1 cellular context compared by ENCODE assay signal in the genomic region with DNA sequence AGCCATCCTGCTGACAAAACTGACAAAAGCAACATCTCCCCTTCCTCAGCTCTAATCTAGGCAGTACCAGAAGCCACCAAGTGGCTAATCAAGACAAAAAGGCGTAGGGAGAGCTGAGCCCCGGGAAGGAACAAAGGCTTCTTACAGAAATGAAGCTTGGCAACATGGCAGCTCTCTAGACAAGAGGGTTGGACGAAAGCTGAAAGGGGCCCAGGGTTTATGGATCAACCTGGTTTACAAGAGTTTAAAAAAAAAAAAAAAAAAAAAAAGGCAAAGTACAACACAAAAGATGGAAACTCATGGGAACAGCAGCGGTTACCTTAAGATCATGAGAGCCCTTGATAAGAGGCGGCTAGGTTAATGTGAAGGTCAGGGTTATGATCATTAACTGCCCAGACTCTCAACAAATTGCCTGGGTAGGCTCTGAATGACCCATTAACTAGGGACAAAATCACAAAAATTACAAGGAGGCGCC.
TF ChIP-seq lines count a peak whose summit lies in the region.

No MANE protein-coding gene starts in this region.

TF ChIP-seq in K562, 482 proteins besides CTCF, POLR2A, EP300 and RAD21 (continues in another document):
- no peak for TF ChIP-seq ZSCAN32 (CRISPR knock-in tag; IDR thresholded peaks at IDR 0.05)
- TF ChIP-seq LEF1 (IDR thresholded peaks at IDR 0.05): no peak
- no peak for TF ChIP-seq THAP7 (CRISPR knock-in tag; IDR thresholded peaks at IDR 0.05)
- TF ChIP-seq ZNF79 (CRISPR knock-in tag; IDR thresholded peaks at IDR 0.05; ENCODE audit: low read depth): no peak
- TF ChIP-seq NBN (IDR thresholded peaks at IDR 0.05; ENCODE audit: low read depth): no peak
- TF ChIP-seq ZNF57 (CRISPR knock-in tag; IDR thresholded peaks at IDR 0.05): no peak
- TF ChIP-seq SRSF3 (IDR thresholded peaks at IDR 0.05; ENCODE audit: insufficient read depth, low read length): no peak
- TF ChIP-seq MYBL2 (IDR thresholded peaks at IDR 0.05; ENCODE audit: low read depth): no peak
- TF ChIP-seq MYBL2 (CRISPR knock-in tag; IDR thresholded peaks at IDR 0.05; ENCODE audit: borderline replicate concordance): no peak
- TF ChIP-seq TOE1 (IDR thresholded peaks at IDR 0.05; ENCODE audit: borderline replicate concordance): no peak
- TF ChIP-seq TOE1 (CRISPR knock-in tag; IDR thresholded peaks at IDR 0.05; ENCODE audit: borderline replicate concordance, low read depth): no peak
- TF ChIP-seq TBL1XR1 (IDR thresholded peaks at IDR 0.05; ENCODE audit: low read length in 2 of 2): no peak
- TF ChIP-seq, protein P1, sequence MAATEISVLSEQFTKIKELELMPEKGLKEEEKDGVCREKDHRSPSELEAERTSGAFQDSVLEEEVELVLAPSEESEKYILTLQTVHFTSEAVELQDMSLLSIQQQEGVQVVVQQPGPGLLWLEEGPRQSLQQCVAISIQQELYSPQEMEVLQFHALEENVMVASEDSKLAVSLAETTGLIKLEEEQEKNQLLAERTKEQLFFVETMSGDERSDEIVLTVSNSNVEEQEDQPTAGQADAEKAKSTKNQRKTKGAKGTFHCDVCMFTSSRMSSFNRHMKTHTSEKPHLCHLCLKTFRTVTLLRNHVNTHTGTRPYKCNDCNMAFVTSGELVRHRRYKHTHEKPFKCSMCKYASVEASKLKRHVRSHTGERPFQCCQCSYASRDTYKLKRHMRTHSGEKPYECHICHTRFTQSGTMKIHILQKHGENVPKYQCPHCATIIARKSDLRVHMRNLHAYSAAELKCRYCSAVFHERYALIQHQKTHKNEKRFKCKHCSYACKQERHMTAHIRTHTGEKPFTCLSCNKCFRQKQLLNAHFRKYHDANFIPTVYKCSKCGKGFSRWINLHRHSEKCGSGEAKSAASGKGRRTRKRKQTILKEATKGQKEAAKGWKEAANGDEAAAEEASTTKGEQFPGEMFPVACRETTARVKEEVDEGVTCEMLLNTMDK (IDR thresholded peaks at IDR 0.05; ENCODE audit: borderline replicate concordance, insufficient read depth, low read depth, low read length, poor library complexity, severe bottlenecking): no peak
- TF ChIP-seq E2F5 (CRISPR knock-in tag; IDR thresholded peaks at IDR 0.05): no peak
- no peak for TF ChIP-seq ZNF561 (CRISPR knock-in tag; conservative IDR thresholded peaks at IDR 0.05)
- TF ChIP-seq ELF4 (CRISPR knock-in tag; IDR thresholded peaks at IDR 0.05): 0 out of 2 replicates have a peak, but pooled peaks have one; percentile 17
- peak; percentile 60; the same call in 1 of the 2 replicates for TF ChIP-seq ARID1B (IDR thresholded peaks at IDR 0.05)
- TF ChIP-seq ATF7 (IDR thresholded peaks at IDR 0.05): no peak
- no peak for TF ChIP-seq ZNF551 (CRISPR knock-in tag; IDR thresholded peaks at IDR 0.05)
- no peak for TF ChIP-seq ZHX1 (conservative IDR thresholded peaks at IDR 0.05; ENCODE audit: low read length)
- no peak for TF ChIP-seq ZNF124 (CRISPR knock-in tag; IDR thresholded peaks at IDR 0.05)
- TF ChIP-seq SREBF2 (CRISPR knock-in tag; IDR thresholded peaks at IDR 0.05): no peak
- no peak for TF ChIP-seq CSDE1 (IDR thresholded peaks at IDR 0.05)
- no peak for TF ChIP-seq EP400 (IDR thresholded peaks at IDR 0.05)
- TF ChIP-seq TCF3 (CRISPR knock-in tag; IDR thresholded peaks at IDR 0.05): peak; percentile 67
- no peak for TF ChIP-seq KDM2B (CRISPR knock-in tag; IDR thresholded peaks at IDR 0.05)
- TF ChIP-seq PHB2 (IDR thresholded peaks at IDR 0.05; ENCODE audit: low read depth): no peak
- TF ChIP-seq NFIX (CRISPR knock-in tag; IDR thresholded peaks at IDR 0.05; ENCODE audit: low read depth): no peak
- TF ChIP-seq SMARCA4 (IDR thresholded peaks at IDR 0.05): peak; percentile 9; the same call in 1 of the 2 replicates
- TF ChIP-seq, protein P2, sequence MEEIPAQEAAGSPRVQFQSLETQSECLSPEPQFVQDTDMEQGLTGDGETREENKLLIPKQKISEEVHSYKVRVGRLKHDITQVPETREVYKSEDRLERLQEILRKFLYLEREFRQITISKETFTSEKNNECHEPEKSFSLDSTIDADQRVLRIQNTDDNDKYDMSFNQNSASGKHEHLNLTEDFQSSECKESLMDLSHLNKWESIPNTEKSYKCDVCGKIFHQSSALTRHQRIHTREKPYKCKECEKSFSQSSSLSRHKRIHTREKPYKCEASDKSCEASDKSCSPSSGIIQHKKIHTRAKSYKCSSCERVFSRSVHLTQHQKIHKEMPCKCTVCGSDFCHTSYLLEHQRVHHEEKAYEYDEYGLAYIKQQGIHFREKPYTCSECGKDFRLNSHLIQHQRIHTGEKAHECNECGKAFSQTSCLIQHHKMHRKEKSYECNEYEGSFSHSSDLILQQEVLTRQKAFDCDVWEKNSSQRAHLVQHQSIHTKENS (CRISPR knock-in tag; IDR thresholded peaks at IDR 0.05): no peak
- no peak for TF ChIP-seq ZNF699 (CRISPR knock-in tag; IDR thresholded peaks at IDR 0.05; ENCODE audit: insufficient replicate concordance)
- TF ChIP-seq FOXM1 (IDR thresholded peaks at IDR 0.05; ENCODE audit: low read depth): no peak
- no peak for TF ChIP-seq FOXM1 (CRISPR knock-in tag; IDR thresholded peaks at IDR 0.05; ENCODE audit: low read depth)
- TF ChIP-seq TAL1 (IDR thresholded peaks at IDR 0.05): peak; percentile 58
- no peak for TF ChIP-seq PML (IDR thresholded peaks at IDR 0.05; ENCODE audit: low read length)
- TF ChIP-seq, protein P3, sequence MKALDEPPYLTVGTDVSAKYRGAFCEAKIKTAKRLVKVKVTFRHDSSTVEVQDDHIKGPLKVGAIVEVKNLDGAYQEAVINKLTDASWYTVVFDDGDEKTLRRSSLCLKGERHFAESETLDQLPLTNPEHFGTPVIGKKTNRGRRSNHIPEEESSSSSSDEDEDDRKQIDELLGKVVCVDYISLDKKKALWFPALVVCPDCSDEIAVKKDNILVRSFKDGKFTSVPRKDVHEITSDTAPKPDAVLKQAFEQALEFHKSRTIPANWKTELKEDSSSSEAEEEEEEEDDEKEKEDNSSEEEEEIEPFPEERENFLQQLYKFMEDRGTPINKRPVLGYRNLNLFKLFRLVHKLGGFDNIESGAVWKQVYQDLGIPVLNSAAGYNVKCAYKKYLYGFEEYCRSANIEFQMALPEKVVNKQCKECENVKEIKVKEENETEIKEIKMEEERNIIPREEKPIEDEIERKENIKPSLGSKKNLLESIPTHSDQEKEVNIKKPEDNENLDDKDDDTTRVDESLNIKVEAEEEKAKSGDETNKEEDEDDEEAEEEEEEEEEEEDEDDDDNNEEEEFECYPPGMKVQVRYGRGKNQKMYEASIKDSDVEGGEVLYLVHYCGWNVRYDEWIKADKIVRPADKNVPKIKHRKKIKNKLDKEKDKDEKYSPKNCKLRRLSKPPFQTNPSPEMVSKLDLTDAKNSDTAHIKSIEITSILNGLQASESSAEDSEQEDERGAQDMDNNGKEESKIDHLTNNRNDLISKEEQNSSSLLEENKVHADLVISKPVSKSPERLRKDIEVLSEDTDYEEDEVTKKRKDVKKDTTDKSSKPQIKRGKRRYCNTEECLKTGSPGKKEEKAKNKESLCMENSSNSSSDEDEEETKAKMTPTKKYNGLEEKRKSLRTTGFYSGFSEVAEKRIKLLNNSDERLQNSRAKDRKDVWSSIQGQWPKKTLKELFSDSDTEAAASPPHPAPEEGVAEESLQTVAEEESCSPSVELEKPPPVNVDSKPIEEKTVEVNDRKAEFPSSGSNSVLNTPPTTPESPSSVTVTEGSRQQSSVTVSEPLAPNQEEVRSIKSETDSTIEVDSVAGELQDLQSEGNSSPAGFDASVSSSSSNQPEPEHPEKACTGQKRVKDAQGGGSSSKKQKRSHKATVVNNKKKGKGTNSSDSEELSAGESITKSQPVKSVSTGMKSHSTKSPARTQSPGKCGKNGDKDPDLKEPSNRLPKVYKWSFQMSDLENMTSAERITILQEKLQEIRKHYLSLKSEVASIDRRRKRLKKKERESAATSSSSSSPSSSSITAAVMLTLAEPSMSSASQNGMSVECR (CRISPR knock-in tag; IDR thresholded peaks at IDR 0.05): no peak
- TF ChIP-seq CCNT2 (IDR thresholded peaks at IDR 0.05; ENCODE audit: borderline replicate concordance, extremely low read depth, insufficient read length, low read depth, low read length): no peak
- no peak for TF ChIP-seq HCFC1 (IDR thresholded peaks at IDR 0.05; ENCODE audit: low read depth, low read length)
- TF ChIP-seq ILK (tag; IDR thresholded peaks at IDR 0.05; ENCODE audit: borderline replicate concordance, low read depth): no peak
- TF ChIP-seq SREBF1 (IDR thresholded peaks at IDR 0.05; ENCODE audit: borderline replicate concordance, low read depth, low read length): no peak
- no peak for TF ChIP-seq KDM5B (IDR thresholded peaks at IDR 0.05; ENCODE audit: insufficient replicate concordance, low read depth, low read length)
- TF ChIP-seq TAF9B (IDR thresholded peaks at IDR 0.05; ENCODE audit: partially characterized antibody): no peak
- no peak for TF ChIP-seq FOSL1 (tag; conservative IDR thresholded peaks at IDR 0.05)
- no peak for TF ChIP-seq MCM5 (IDR thresholded peaks at IDR 0.05; ENCODE audit: low read depth)
- no peak for TF ChIP-seq MYNN (IDR thresholded peaks at IDR 0.05)
- TF ChIP-seq MYNN (CRISPR knock-in tag; IDR thresholded peaks at IDR 0.05): no peak
- no peak for TF ChIP-seq ZNF140 (CRISPR knock-in tag; IDR thresholded peaks at IDR 0.05)
- TF ChIP-seq, protein P4, sequence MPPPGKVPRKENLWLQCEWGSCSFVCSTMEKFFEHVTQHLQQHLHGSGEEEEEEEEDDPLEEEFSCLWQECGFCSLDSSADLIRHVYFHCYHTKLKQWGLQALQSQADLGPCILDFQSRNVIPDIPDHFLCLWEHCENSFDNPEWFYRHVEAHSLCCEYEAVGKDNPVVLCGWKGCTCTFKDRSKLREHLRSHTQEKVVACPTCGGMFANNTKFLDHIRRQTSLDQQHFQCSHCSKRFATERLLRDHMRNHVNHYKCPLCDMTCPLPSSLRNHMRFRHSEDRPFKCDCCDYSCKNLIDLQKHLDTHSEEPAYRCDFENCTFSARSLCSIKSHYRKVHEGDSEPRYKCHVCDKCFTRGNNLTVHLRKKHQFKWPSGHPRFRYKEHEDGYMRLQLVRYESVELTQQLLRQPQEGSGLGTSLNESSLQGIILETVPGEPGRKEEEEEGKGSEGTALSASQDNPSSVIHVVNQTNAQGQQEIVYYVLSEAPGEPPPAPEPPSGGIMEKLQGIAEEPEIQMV (tag; conservative IDR thresholded peaks at IDR 0.05; ENCODE audit: low read depth): no peak
- no peak for TF ChIP-seq U2AF2 (optimal IDR thresholded peaks at IDR 0.05; ENCODE audit: low read depth, low read length)
- TF ChIP-seq, protein P5, sequence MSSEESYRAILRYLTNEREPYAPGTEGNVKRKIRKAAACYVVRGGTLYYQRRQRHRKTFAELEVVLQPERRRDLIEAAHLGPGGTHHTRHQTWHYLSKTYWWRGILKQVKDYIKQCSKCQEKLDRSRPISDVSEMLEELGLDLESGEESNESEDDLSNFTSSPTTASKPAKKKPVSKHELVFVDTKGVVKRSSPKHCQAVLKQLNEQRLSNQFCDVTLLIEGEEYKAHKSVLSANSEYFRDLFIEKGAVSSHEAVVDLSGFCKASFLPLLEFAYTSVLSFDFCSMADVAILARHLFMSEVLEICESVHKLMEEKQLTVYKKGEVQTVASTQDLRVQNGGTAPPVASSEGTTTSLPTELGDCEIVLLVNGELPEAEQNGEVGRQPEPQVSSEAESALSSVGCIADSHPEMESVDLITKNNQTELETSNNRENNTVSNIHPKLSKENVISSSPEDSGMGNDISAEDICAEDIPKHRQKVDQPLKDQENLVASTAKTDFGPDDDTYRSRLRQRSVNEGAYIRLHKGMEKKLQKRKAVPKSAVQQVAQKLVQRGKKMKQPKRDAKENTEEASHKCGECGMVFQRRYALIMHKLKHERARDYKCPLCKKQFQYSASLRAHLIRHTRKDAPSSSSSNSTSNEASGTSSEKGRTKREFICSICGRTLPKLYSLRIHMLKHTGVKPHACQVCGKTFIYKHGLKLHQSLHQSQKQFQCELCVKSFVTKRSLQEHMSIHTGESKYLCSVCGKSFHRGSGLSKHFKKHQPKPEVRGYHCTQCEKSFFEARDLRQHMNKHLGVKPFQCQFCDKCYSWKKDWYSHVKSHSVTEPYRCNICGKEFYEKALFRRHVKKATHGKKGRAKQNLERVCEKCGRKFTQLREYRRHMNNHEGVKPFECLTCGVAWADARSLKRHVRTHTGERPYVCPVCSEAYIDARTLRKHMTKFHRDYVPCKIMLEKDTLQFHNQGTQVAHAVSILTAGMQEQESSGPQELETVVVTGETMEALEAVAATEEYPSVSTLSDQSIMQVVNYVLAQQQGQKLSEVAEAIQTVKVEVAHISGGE (CRISPR knock-in tag; IDR thresholded peaks at IDR 0.05): 0 out of 6 replicates have a peak, but pooled peaks of 1 of the 3 experiments have one; percentile 47
- no peak for TF ChIP-seq RNF2 (IDR thresholded peaks at IDR 0.05)
- no peak for TF ChIP-seq KHSRP (IDR thresholded peaks at IDR 0.05)
